10 cellular contexts compared by ENCODE assay signal in the genomic region with DNA sequence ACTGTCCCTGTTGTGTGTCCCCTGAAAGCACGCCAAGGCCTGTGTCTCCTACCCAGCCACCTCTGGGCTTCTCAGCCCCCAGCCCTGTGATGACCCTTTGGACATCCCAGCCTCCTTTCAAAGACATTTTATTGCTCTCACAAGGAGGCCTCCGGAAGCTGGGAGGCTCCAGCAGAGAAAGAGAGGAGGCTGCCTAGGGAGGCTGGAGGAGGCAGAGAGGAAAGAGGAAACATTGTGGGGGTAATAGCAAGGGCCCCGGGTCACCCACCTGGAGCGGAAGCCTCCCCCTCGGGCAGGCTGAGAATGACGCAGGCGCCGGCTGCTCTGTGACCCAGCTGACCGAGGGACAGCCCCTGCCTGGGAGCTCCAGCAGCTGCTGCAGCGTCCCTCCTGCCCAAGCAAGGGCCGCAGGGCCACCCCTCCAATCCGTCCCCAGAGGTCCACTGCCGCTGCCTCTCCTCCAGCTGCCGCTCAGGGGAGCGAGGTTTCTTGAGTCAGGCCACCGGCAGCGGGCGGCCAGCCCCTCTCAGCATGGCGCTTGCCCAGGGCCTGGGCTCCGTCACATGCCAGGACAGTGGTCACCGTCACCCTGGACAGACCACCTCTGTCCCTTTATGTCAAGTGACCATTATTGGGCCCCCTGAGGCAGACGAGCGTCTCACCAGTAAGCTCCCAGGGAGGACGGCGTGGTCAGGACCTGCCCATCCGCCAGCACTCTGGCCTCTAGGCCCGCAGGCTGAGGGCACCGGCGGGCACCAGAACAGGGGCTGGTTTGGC. TPM values are rescaled to one million over a fixed set of nuclear protein-coding genes. Genes with fewer than 3 reads are reported as not detected.
DNase-seq lines count a peak whose midpoint lies in the region; ATAC-seq and TF ChIP-seq lines count a peak whose summit lies in the region.
"Had no signal": no experiment of that assay in that cellular context is flagged by ENCODE, and none has a peak within 500 bp of the region (broad histone marks: within the 10 kb centered on the region; RNA-seq: fewer than 3 reads in every experiment).

No MANE protein-coding gene starts in this region.

- H3K9me2 ChIP-seq in OCI-LY7 (ENCODE audit: insufficient read depth, low read length): no peaks in the 10 kb centered on the region

- H3K79me2 ChIP-seq in OCI-LY7 (ENCODE audit: insufficient read depth, low read depth, low read length): no peaks in the 10 kb centered on the region

- DNase-seq in GM13976 (ENCODE audit: low spot score) (peak; percentile 84), OCI-LY7 (ENCODE audit: low spot score) (peak; percentile 51), esophagus muscularis mucosa (ENCODE audit: extremely low spot score) (no peak), sciatic nerve (ENCODE audit: low spot score) (peak; percentile 75), NOMO-1 treated with dmso at 0.1 percent for 144 hours (lab: John Stamatoyannopoulos, UW; ENCODE audit: unreplicated experiment) (no peak)
- no peak for DNase-seq in activated CD4-positive, alpha-beta T cell treated with anti-CD3 and anti-CD28 coated beads for 4 hours
- DNase-seq: islet precursor cell had no signal

- H2AFZ ChIP-seq in OCI-LY7 (ENCODE audit: low read length): peak overlapping the region; percentile 82; the same call in 1 of the 2 replicates

- 54% methylated on average over 17 of the region's 29 CpGs for WGBS in esophagus muscularis mucosa

- ATAC-seq in sciatic nerve (peak; percentile 58), GM21390 (IDR thresholded peaks at IDR 0.05; ENCODE audit: unreplicated experiment) (no peak), HG02623 (IDR thresholded peaks at IDR 0.05; ENCODE audit: unreplicated experiment) (no peak)

- H3K36me3 ChIP-seq in OCI-LY7 (ENCODE audit: insufficient read depth, low read length) (no peaks in the 10 kb centered on the region), esophagus muscularis mucosa (no peaks in the 10 kb centered on the region)

- H3K4me3 ChIP-seq in OCI-LY7 (ENCODE audit: low read depth, low read length, poor library complexity, severe bottlenecking): peak overlapping the region; percentile 61
- H3K4me3 ChIP-seq in esophagus muscularis mucosa: peak overlapping the region; percentile 46 to 61 (median 49)

- H3K4me2 ChIP-seq in OCI-LY7 (ENCODE audit: low read length): peak overlapping the region; percentile 69

- BruUV-seq in OCI-LY7 (replicated peaks; lab: Mats Ljungman, UMichigan): no TSS peak

- CTCF ChIA-PET in OCI-LY7 (lab: Charles Lee; ENCODE audit: unreplicated experiment): no interaction called here

- POLR2A ChIA-PET in OCI-LY7 (lab: Charles Lee): no interaction called here

- H4K20me1 ChIP-seq in OCI-LY7 (ENCODE audit: insufficient read depth, low read length): no peaks in the 10 kb centered on the region

- in situ Hi-C loops in GM13976 (cut with MboI; ENCODE audit: low sequenced_read_pairs, unreplicated experiment): loop anchor here (10.0 kb wide), 1 partner anchor 228 kb away; no protein-coding TSS in a partner anchor

- H3K9me3 ChIP-seq in OCI-LY7 (ENCODE audit: low read length) (no peaks in the 10 kb centered on the region), esophagus muscularis mucosa (no peaks in the 10 kb centered on the region)

- no peak overlapping the region for H3K27ac ChIP-seq in OCI-LY7 (ENCODE audit: low read depth, low read length, poor library complexity, severe bottlenecking)
- peak overlapping the region in 1 of 4 donors; percentile 30 for H3K27ac ChIP-seq in esophagus muscularis mucosa (replicated peaks in 1 of 4)
- H3K27ac ChIP-seq: KMS-11 had no signal

- no peak for TF ChIP-seq EP300 in esophagus muscularis mucosa (IDR thresholded peaks at IDR 0.05)

- no peaks in the 10 kb centered on the region for H3K27me3 ChIP-seq in esophagus muscularis mucosa

- H3K4me1 ChIP-seq in OCI-LY7 (ENCODE audit: insufficient read depth, low read length, poor library complexity, severe bottlenecking) (peaks cover 44% of the 10 kb centered on the region), esophagus muscularis mucosa (peaks cover 46 to 64% (median 60%) of the 10 kb centered on the region in 4 donors)

- TF ChIP-seq CTCF in GM13976 (IDR thresholded peaks at IDR 0.05; ENCODE audit: borderline replicate concordance, control extremely low read depth, extremely low read depth, insufficient read depth, missing control alignments) (no peak), OCI-LY7 (conservative IDR thresholded peaks at IDR 0.05; ENCODE audit: low read length) (no peak), esophagus muscularis mucosa (IDR thresholded peaks at IDR 0.05) (no peak)

- TF ChIP-seq POLR2A in esophagus muscularis mucosa (IDR thresholded peaks at IDR 0.05; ENCODE audit: low read depth): no peak

- intact Hi-C loops in OCI-LY7 (cut with micrococcal nuclease; ENCODE audit: unreplicated experiment) (loop anchor here (5.0 kb wide), 1 partner anchor 341 kb away; no protein-coding TSS in a partner anchor), esophagus muscularis mucosa (cut with DNase I) (loop anchor here (2.0 to 5.0 kb wide), 3 partner anchors 81 to 191 kb away; no protein-coding TSS in a partner anchor), sciatic nerve (cut with DNase I) (loop anchor here (5.0 kb wide), 1 partner anchor 191 kb away; no protein-coding TSS in a partner anchor)

RNA-seq across cellular contexts. Expression of a gene that starts 29.3 kb away (rescaled TPM):
- 2,245 and 2,707 TPM in 2 replicates for total RNA-seq in OCI-LY7 (2014; rRNA removed; shearing (Covaris generic))
- total RNA-seq in OCI-LY7 (2022): 2,459 and 2,894 TPM in 2 replicates
- total RNA-seq in esophagus muscularis mucosa: 1,000 to 10,000 TPM in 3 of 4 donors, 100 to 1,000 TPM in 1; 972 to 1,850 (median 1,126) TPM
- total RNA-seq in sciatic nerve: 2,552 TPM

RNA-seq across cellular contexts. Expression of a gene that starts 44.9 kb away (rescaled TPM):
- 1.3 and 1.6 TPM in 2 replicates for total RNA-seq in OCI-LY7 (2014; rRNA removed; shearing (Covaris generic))
- total RNA-seq in OCI-LY7 (2022) (4.3 and 6.7 TPM in 2 replicates), esophagus muscularis mucosa (1 to 10 TPM; 1.2 to 2.4 (median 1.7) TPM), sciatic nerve (1.6 TPM)

Comparison
In these comparisons a context has a peak if more than half of its experiments do, and no peak if none do; other contexts are left out.
1. DNase-seq: peak in GM13976 (single experiment), OCI-LY7 (single experiment) and sciatic nerve (single experiment); none in esophagus muscularis mucosa (single experiment), NOMO-1 treated with dmso at 0.1 percent for 144 hours (single experiment) and activated CD4-positive, alpha-beta T cell treated with anti-CD3 and anti-CD28 coated beads for 4 hours (0 of 2).